Comparison of ENCODE assay signal across 2 cellular contexts in the genomic region with DNA sequence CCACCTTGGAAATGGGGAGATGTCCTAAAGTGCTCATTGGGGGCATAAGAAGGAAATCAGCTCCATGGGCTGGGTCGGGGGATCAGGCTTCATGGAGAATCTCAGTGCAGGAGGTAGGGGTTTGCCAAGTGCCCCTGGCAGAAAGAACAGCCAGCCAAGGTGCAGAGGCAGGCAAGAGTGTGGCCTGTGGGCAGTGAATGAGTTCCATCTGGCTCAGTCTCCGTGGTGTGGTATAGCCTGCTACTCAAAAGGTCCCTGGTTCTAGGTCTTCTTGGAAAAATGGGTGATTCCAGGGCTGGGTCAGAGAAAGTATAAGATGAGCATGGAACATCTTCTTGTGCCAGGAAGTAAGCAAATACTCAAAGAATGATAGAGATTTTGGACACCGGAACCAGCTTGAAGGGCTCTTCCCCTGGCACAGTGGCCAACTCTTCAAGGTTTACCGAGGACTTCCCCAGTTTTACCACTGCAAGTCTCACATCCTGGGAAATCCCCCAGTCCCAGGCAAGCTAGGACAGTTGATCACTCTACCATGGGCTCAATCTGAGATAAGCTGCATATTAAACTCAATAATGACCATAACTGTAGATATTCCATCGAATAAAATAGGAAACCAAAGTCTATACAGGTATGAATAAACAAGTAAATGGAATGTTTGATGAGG.
TF ChIP-seq lines count a peak whose summit lies in the region.

No MANE protein-coding gene starts in this region.

TF ChIP-seq in GM12891, 5 proteins besides CTCF, POLR2A, EP300 and RAD21:
- TF ChIP-seq POU2F2 (IDR thresholded peaks at IDR 0.05; ENCODE audit: low read depth, low read length) (no peak), POLR2AphosphoS5 (IDR thresholded peaks at IDR 0.05; ENCODE audit: low read depth, low read length) (no peak), PAX5 (IDR thresholded peaks at IDR 0.05; ENCODE audit: insufficient read depth, low read length, severe bottlenecking) (no peak), SPI1 (IDR thresholded peaks at IDR 0.05; ENCODE audit: low read depth, low read length) (peak; percentile 50)

TF ChIP-seq in GM12878, 131 proteins besides CTCF, POLR2A, EP300 and RAD21 (continues in another document):
- no peak for TF ChIP-seq KAT2A (conservative IDR thresholded peaks at IDR 0.05; ENCODE audit: control insufficient read depth, low read depth, low read length)
- no peak for TF ChIP-seq CHD1 (IDR thresholded peaks at IDR 0.05; ENCODE audit: low read depth, low read length)
- TF ChIP-seq PAX5 (IDR thresholded peaks at IDR 0.05; ENCODE audit: borderline replicate concordance, low read depth, low read length): peak; percentile 35; the same call in 1 of the 2 replicates
- TF ChIP-seq IKZF2 (IDR thresholded peaks at IDR 0.05): peak; percentile 41 to 61; a peak in 3 of 4 replicates
- TF ChIP-seq, protein P1, sequence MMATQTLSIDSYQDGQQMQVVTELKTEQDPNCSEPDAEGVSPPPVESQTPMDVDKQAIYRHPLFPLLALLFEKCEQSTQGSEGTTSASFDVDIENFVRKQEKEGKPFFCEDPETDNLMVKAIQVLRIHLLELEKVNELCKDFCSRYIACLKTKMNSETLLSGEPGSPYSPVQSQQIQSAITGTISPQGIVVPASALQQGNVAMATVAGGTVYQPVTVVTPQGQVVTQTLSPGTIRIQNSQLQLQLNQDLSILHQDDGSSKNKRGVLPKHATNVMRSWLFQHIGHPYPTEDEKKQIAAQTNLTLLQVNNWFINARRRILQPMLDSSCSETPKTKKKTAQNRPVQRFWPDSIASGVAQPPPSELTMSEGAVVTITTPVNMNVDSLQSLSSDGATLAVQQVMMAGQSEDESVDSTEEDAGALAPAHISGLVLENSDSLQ (IDR thresholded peaks at IDR 0.05): no peak
- TF ChIP-seq EZH2 (IDR thresholded peaks at IDR 0.05; ENCODE audit: borderline replicate concordance, control insufficient read depth, low read depth, low read length): no peak
- TF ChIP-seq RELB (IDR thresholded peaks at IDR 0.05; ENCODE audit: low read depth): peak; percentile 72
- TF ChIP-seq ZNF622 (IDR thresholded peaks at IDR 0.05): no peak
- TF ChIP-seq SIX5 (IDR thresholded peaks at IDR 0.05; ENCODE audit: low read depth, low read length, severe bottlenecking): no peak
- TF ChIP-seq TCF7 (IDR thresholded peaks at IDR 0.05; ENCODE audit: borderline replicate concordance): no peak
- 0 out of 2 replicates have a peak, but pooled peaks have one; percentile 14 for TF ChIP-seq IRF4 (IDR thresholded peaks at IDR 0.05; ENCODE audit: low read depth, low read length)
- peak; percentile 39; the same call in 1 of the 2 replicates for TF ChIP-seq SPI1 (IDR thresholded peaks at IDR 0.05; ENCODE audit: borderline replicate concordance, insufficient read depth, low read depth, low read length)
- TF ChIP-seq RUNX3 (IDR thresholded peaks at IDR 0.05; ENCODE audit: low read length): peak; percentile 79
- TF ChIP-seq TCF3 (IDR thresholded peaks at IDR 0.05; ENCODE audit: borderline replicate concordance, insufficient read depth, low read depth, low read length): 0 out of 2 replicates have a peak, but pooled peaks have one; percentile 4
- TF ChIP-seq DPF2 (IDR thresholded peaks at IDR 0.05): 0 out of 2 replicates have a peak, but pooled peaks have one; percentile 26
- TF ChIP-seq SREBF2 (IDR thresholded peaks at IDR 0.05; ENCODE audit: low read length): no peak
- TF ChIP-seq PML (IDR thresholded peaks at IDR 0.05; ENCODE audit: low read length): no peak
- TF ChIP-seq NR2F1 (conservative IDR thresholded peaks at IDR 0.05): no peak
- peak; percentile 84 for TF ChIP-seq RELA (IDR thresholded peaks at IDR 0.05; ENCODE audit: borderline replicate concordance, partially characterized antibody)
- peak; percentile 28; the same call in 1 of the 2 replicates for TF ChIP-seq EED (IDR thresholded peaks at IDR 0.05; ENCODE audit: low read depth)
- no peak for TF ChIP-seq REST (IDR thresholded peaks at IDR 0.05; ENCODE audit: low read depth, low read length)
- TF ChIP-seq, protein P2, sequence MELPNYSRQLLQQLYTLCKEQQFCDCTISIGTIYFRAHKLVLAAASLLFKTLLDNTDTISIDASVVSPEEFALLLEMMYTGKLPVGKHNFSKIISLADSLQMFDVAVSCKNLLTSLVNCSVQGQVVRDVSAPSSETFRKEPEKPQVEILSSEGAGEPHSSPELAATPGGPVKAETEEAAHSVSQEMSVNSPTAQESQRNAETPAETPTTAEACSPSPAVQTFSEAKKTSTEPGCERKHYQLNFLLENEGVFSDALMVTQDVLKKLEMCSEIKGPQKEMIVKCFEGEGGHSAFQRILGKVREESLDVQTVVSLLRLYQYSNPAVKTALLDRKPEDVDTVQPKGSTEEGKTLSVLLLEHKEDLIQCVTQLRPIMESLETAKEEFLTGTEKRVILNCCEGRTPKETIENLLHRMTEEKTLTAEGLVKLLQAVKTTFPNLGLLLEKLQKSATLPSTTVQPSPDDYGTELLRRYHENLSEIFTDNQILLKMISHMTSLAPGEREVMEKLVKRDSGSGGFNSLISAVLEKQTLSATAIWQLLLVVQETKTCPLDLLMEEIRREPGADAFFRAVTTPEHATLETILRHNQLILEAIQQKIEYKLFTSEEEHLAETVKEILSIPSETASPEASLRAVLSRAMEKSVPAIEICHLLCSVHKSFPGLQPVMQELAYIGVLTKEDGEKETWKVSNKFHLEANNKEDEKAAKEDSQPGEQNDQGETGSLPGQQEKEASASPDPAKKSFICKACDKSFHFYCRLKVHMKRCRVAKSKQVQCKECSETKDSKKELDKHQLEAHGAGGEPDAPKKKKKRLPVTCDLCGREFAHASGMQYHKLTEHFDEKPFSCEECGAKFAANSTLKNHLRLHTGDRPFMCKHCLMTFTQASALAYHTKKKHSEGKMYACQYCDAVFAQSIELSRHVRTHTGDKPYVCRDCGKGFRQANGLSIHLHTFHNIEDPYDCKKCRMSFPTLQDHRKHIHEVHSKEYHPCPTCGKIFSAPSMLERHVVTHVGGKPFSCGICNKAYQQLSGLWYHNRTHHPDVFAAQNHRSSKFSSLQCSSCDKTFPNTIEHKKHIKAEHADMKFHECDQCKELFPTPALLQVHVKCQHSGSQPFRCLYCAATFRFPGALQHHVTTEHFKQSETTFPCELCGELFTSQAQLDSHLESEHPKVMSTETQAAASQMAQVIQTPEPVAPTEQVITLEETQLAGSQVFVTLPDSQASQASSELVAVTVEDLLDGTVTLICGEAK (IDR thresholded peaks at IDR 0.05; ENCODE audit: borderline replicate concordance): no peak
- TF ChIP-seq MYC (IDR thresholded peaks at IDR 0.05; ENCODE audit: insufficient read depth, insufficient read length, insufficient replicate concordance, low read length, severe bottlenecking): no peak
- TF ChIP-seq, protein P3, sequence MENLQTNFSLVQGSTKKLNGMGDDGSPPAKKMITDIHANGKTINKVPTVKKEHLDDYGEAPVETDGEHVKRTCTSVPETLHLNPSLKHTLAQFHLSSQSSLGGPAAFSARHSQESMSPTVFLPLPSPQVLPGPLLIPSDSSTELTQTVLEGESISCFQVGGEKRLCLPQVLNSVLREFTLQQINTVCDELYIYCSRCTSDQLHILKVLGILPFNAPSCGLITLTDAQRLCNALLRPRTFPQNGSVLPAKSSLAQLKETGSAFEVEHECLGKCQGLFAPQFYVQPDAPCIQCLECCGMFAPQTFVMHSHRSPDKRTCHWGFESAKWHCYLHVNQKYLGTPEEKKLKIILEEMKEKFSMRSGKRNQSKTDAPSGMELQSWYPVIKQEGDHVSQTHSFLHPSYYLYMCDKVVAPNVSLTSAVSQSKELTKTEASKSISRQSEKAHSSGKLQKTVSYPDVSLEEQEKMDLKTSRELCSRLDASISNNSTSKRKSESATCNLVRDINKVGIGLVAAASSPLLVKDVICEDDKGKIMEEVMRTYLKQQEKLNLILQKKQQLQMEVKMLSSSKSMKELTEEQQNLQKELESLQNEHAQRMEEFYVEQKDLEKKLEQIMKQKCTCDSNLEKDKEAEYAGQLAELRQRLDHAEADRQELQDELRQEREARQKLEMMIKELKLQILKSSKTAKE (IDR thresholded peaks at IDR 0.05; ENCODE audit: low read depth, poor library complexity, severe bottlenecking): no peak
- TF ChIP-seq NFXL1 (IDR thresholded peaks at IDR 0.05; ENCODE audit: borderline replicate concordance): no peak
- TF ChIP-seq CBX5 (IDR thresholded peaks at IDR 0.05; ENCODE audit: low read depth): no peak
- TF ChIP-seq, protein P4, sequence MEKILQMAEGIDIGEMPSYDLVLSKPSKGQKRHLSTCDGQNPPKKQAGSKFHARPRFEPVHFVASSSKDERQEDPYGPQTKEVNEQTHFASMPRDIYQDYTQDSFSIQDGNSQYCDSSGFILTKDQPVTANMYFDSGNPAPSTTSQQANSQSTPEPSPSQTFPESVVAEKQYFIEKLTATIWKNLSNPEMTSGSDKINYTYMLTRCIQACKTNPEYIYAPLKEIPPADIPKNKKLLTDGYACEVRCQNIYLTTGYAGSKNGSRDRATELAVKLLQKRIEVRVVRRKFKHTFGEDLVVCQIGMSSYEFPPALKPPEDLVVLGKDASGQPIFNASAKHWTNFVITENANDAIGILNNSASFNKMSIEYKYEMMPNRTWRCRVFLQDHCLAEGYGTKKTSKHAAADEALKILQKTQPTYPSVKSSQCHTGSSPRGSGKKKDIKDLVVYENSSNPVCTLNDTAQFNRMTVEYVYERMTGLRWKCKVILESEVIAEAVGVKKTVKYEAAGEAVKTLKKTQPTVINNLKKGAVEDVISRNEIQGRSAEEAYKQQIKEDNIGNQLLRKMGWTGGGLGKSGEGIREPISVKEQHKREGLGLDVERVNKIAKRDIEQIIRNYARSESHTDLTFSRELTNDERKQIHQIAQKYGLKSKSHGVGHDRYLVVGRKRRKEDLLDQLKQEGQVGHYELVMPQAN (conservative IDR thresholded peaks at IDR 0.05): no peak
- TF ChIP-seq IKZF1 (conservative IDR thresholded peaks at IDR 0.05): peak; percentile 63
- TF ChIP-seq, protein P5, sequence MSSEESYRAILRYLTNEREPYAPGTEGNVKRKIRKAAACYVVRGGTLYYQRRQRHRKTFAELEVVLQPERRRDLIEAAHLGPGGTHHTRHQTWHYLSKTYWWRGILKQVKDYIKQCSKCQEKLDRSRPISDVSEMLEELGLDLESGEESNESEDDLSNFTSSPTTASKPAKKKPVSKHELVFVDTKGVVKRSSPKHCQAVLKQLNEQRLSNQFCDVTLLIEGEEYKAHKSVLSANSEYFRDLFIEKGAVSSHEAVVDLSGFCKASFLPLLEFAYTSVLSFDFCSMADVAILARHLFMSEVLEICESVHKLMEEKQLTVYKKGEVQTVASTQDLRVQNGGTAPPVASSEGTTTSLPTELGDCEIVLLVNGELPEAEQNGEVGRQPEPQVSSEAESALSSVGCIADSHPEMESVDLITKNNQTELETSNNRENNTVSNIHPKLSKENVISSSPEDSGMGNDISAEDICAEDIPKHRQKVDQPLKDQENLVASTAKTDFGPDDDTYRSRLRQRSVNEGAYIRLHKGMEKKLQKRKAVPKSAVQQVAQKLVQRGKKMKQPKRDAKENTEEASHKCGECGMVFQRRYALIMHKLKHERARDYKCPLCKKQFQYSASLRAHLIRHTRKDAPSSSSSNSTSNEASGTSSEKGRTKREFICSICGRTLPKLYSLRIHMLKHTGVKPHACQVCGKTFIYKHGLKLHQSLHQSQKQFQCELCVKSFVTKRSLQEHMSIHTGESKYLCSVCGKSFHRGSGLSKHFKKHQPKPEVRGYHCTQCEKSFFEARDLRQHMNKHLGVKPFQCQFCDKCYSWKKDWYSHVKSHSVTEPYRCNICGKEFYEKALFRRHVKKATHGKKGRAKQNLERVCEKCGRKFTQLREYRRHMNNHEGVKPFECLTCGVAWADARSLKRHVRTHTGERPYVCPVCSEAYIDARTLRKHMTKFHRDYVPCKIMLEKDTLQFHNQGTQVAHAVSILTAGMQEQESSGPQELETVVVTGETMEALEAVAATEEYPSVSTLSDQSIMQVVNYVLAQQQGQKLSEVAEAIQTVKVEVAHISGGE (CRISPR knock-in tag; IDR thresholded peaks at IDR 0.05): no peak
- no peak for TF ChIP-seq RAD51 (IDR thresholded peaks at IDR 0.05)
- TF ChIP-seq BHLHE40 (IDR thresholded peaks at IDR 0.05; ENCODE audit: borderline replicate concordance in 1 of 2, low read depth in 2 of 2, low read length in 1 of 2): 0 out of 4 replicates have a peak, but pooled peaks of 1 of the 2 experiments have one; percentile 13
- TF ChIP-seq HDAC2 (IDR thresholded peaks at IDR 0.05): no peak
- no peak for TF ChIP-seq ZNF274 (IDR thresholded peaks at IDR 0.05; ENCODE audit: insufficient read depth, insufficient read length)
- 0 out of 3 replicates have a peak, but pooled peaks have one; percentile 9 for TF ChIP-seq POU2F2 (IDR thresholded peaks at IDR 0.05; ENCODE audit: borderline replicate concordance, low read depth, low read length)
- TF ChIP-seq BCL11A (IDR thresholded peaks at IDR 0.05; ENCODE audit: low read depth, low read length): 0 out of 2 replicates have a peak, but pooled peaks have one; percentile 22
- no peak for TF ChIP-seq STAT3 (IDR thresholded peaks at IDR 0.05; ENCODE audit: low read depth, low read length)
